In genomic region chr3:50675179-50676030, GRCh38 we compare ENCODE assay signal across 8 cellular contexts. TPM values are rescaled to one million over a fixed set of nuclear protein-coding genes. Genes with fewer than 3 reads are reported as not detected.
DNase-seq lines count a peak whose midpoint lies in the region; ATAC-seq, FAIRE-seq and TF ChIP-seq lines count a peak whose summit lies in the region.

No MANE protein-coding gene starts in this region.

- POLR2A ChIA-PET in MCF 10A (lab: Yijun Ruan, JAX), result interaction anchor here (0.7 to 2.4 kb wide), 3 partner anchors 12 to 29 kb away, joined by 3 to 6 read pairs (median 3); no protein-coding TSS in a partner anchor

- no peak overlapping the region for H3K9ac ChIP-seq in kidney (ENCODE audit: low read length in 2 of 2)

- ATAC-seq in HG03066 (IDR thresholded peaks at IDR 0.05; ENCODE audit: low read depth, unreplicated experiment), result peak; percentile 13

- H3K27ac ChIP-seq in kidney (ENCODE audit: low read depth in 2 of 2, low read length in 2 of 2), result no peak overlapping the region

- H3K27me3 Mint-ChIP-seq in MCF 10A (ENCODE audit: insufficient read depth, unreplicated experiment), result peaks cover 72% of the 10 kb centered on the region

- CTCF ChIA-PET in MCF 10A (lab: Yijun Ruan, JAX), result interaction anchor here (0.6 to 1.5 kb wide), 6 partner anchors 14 to 425 kb away, joined by 3 to 5 read pairs (median 3); no protein-coding TSS in a partner anchor

- H3K4me1 ChIP-seq in kidney (ENCODE audit: control insufficient read depth in 1 of 2, insufficient read depth in 1 of 2, low read depth in 1 of 2, low read length in 2 of 2), result no peaks in the 10 kb centered on the region

- H3K4me3 ChIP-seq in WI38 (ENCODE audit: low read depth, low read length), result peak overlapping the region; percentile 33
- no peak overlapping the region for H3K4me3 ChIP-seq in kidney (ENCODE audit: low read length in 2 of 2)

- H3K36me3 Mint-ChIP-seq in MCF 10A (ENCODE audit: insufficient read depth, unreplicated experiment), result no peaks in the 10 kb centered on the region

- intact Hi-C loops in MCF 10A (cut with micrococcal nuclease), result no loop called here
- intact Hi-C loops in kidney (cut with DNase I), result no loop called here

- no TSS peak for BruUV-seq in MCF 10A (replicated peaks; lab: Mats Ljungman, UMichigan)

- FAIRE-seq in kidney (lab: Jason Lieb, UNC), result no peak

- no peak for TF ChIP-seq CTCF in WI38 (IDR thresholded peaks at IDR 0.05; ENCODE audit: low read depth, low read length)
- peak; percentile 42 for TF ChIP-seq CTCF in MCF 10A (IDR thresholded peaks at IDR 0.05; ENCODE audit: unreplicated experiment)
- TF ChIP-seq CTCF in kidney (IDR thresholded peaks at IDR 0.05; ENCODE audit: borderline replicate concordance, extremely low read depth, insufficient read depth), result peak; percentile 18

- no peaks in the 10 kb centered on the region for H3K9me3 ChIP-seq in kidney (ENCODE audit: control insufficient read depth in 1 of 2, low read length in 2 of 2)

- H3K27ac Mint-ChIP-seq in MCF 10A (ENCODE audit: low read depth, unreplicated experiment), result no peak overlapping the region

- peak in 13 of 14 donors; percentile 26 to 82 (median 53) for DNase-seq in C1 segment of cervical spinal cord (lab: John Stamatoyannopoulos, UW)
- DNase-seq in MCF 10A (ENCODE audit: unreplicated experiment), result no peak
- DNase-seq in kidney, result peak; percentile 78
- peak; percentile 63 for DNase-seq in stimulated activated CD4-positive, alpha-beta T cell treated with anti-CD3 and anti-CD28 coated beads, Interleukin-4, amount 100 ng/mL, for 24 hours
- no peak for DNase-seq in HuH-7.5 (ENCODE audit: low spot score)
- DNase-seq in kidney glomerular epithelial cell (lab: John Stamatoyannopoulos, UW), result no peak

- no peaks in the 10 kb centered on the region for H3K36me3 ChIP-seq in kidney (ENCODE audit: control insufficient read depth in 1 of 2, insufficient read depth in 2 of 2, low read length in 2 of 2)

- H3K4me1 Mint-ChIP-seq in MCF 10A (ENCODE audit: insufficient read depth, unreplicated experiment), result peaks cover 6% of the 10 kb centered on the region

- H3K4me3 Mint-ChIP-seq in MCF 10A (ENCODE audit: unreplicated experiment), result peak overlapping the region; percentile 33

- H3K9me3 Mint-ChIP-seq in MCF 10A (ENCODE audit: unreplicated experiment), result no peaks in the 10 kb centered on the region

RNA-seq across cellular contexts. Expression of gene DOCK3, which starts 0.7 kb away (rescaled TPM):
- 0.14 and 0.34 TPM in 2 replicates for total RNA-seq in MCF 10A (2022)
- 0.54 TPM for total RNA-seq in kidney
- polyA plus RNA-seq in kidney (ENCODE audit: insufficient read depth, low read depth, low replicate concordance), result 0.49 TPM

RNA-seq across cellular contexts. Expression of gene MAPKAPK3, which starts 58.5 kb away (rescaled TPM):
- total RNA-seq in MCF 10A (2022), result 53.9 and 54.4 TPM in 2 replicates
- total RNA-seq in kidney, result 75.8 TPM
- polyA plus RNA-seq in kidney (ENCODE audit: insufficient read depth, low read depth, low replicate concordance), result 68.0 TPM

Comparison
In these comparisons a context has a peak if more than half of its experiments do, and no peak if none do; other contexts are left out.
1. DNase-seq: peak in C1 segment of cervical spinal cord (13 of 14), kidney (single experiment) and stimulated activated CD4-positive, alpha-beta T cell treated with anti-CD3 and anti-CD28 coated beads, Interleukin-4, amount 100 ng/mL, for 24 hours (single experiment); none in MCF 10A (single experiment), HuH-7.5 (single experiment) and kidney glomerular epithelial cell (single experiment).